ENCODE assay signal across 10 cellular contexts in genomic region chr6:30481213-30481964, GRCh38. TPM values are rescaled to one million over a fixed set of nuclear protein-coding genes. Genes with fewer than 3 reads are reported as not detected.
DNase-seq lines count a peak whose midpoint lies in the region; ATAC-seq and TF ChIP-seq lines count a peak whose summit lies in the region.
"Had no signal": no experiment of that assay in that cellular context is flagged by ENCODE, and none has a peak within 500 bp of the region (broad histone marks: within the 10 kb centered on the region; RNA-seq: fewer than 3 reads in every experiment).

No MANE protein-coding gene starts in this region.

- H3K4me2 ChIP-seq in SK-N-SH = peak overlapping the region; percentile 74

- H3K9me2 ChIP-seq in SK-N-SH = no peaks in the 10 kb centered on the region

- TF ChIP-seq CTCF in SK-N-SH (IDR thresholded peaks at IDR 0.05) = no peak
- TF ChIP-seq CTCF in spleen (IDR thresholded peaks at IDR 0.05 in 8 of 11, conservative IDR thresholded peaks at IDR 0.05 in 3 of 11) = no peak

- peak overlapping the region; percentile 58; the same call in 1 of the 2 replicates for H2AFZ ChIP-seq in SK-N-SH (ENCODE audit: low read depth)

- no peak for TF ChIP-seq POLR2A in spleen (IDR thresholded peaks at IDR 0.05)

- intact Hi-C loops in spleen (cut with DNase I; ENCODE audit: low total_unique reads) = loop anchor here (5.0 to 10.0 kb wide), 3 partner anchors 61 to 193 kb away; partner anchors contain the start of gene DHX16

- POLR2A ChIA-PET in SK-N-SH (lab: Yijun Ruan, JAX) = interaction anchor here (1.0 kb wide), 1 partner anchor 51 kb away, joined by 3 read pairs; no protein-coding TSS in a partner anchor

- H3K79me2 ChIP-seq in SK-N-SH (ENCODE audit: insufficient read depth) = no peaks in the 10 kb centered on the region

- no peak for TF ChIP-seq EP300 in SK-N-SH (IDR thresholded peaks at IDR 0.05; ENCODE audit: borderline replicate concordance in 1 of 2, low read depth in 1 of 2, low read length in 1 of 2)

- no peaks in the 10 kb centered on the region for H3K36me3 ChIP-seq in SK-N-SH (replicated peaks in 1 of 2; ENCODE audit: control insufficient read depth in 1 of 2, insufficient read depth in 2 of 2, low read length in 1 of 2)
- H3K36me3 ChIP-seq in spleen = no peaks in the 10 kb centered on the region
- H3K36me3 ChIP-seq: colonic mucosa, HAP-1 had no signal

- no peak overlapping the region for H3K27ac ChIP-seq in SK-N-SH (ENCODE audit: low read depth in 2 of 2, low read length in 1 of 2)
- no peak overlapping the region for H3K27ac ChIP-seq in spleen
- H3K27ac ChIP-seq: colonic mucosa had no signal

- peaks cover 0 to 3% of the 10 kb centered on the region in 2 experiments; a peak in 1 of 4 replicates for H3K4me1 ChIP-seq in SK-N-SH (ENCODE audit: control insufficient read depth in 1 of 2, insufficient read depth in 2 of 2, low read depth in 1 of 2, low read length in 1 of 2)
- H3K4me1 ChIP-seq in spleen = peaks cover 17 to 34% (median 24%) of the 10 kb centered on the region in 6 donors
- H3K4me1 ChIP-seq: colonic mucosa had no signal

- CTCF ChIA-PET in SK-N-SH (lab: Yijun Ruan, JAX) = interaction anchor here (0.6 to 10.7 kb wide), 35 partner anchors 7 to 606 kb away, joined by 3 to 203 read pairs (median 4); no protein-coding TSS in a partner anchor

- DNase-seq in activated CD8-positive, alpha-beta memory T cell treated with anti-CD3 and anti-CD28 coated beads, Interleukin-2, amount 50 U/mL, for 48 hours = peak; percentile 64
- no peak for DNase-seq in activated CD8-positive, alpha-beta memory T cell treated with anti-CD3 and anti-CD28 coated beads, Interleukin-2, amount 50 U/mL, for 4 hours
- DNase-seq in SK-N-SH = no peak
- peak; percentile 79 for DNase-seq in spleen
- no peak for DNase-seq in activated naive CD4-positive, alpha-beta T cell treated with Interleukin-2 at 50 U/mL for 16 hours
- DNase-seq in RPMI8226 = no peak

- H3K9ac ChIP-seq in SK-N-SH = no peak overlapping the region

- H4K20me1 ChIP-seq in SK-N-SH (ENCODE audit: insufficient read depth) = no peaks in the 10 kb centered on the region

- H3K27me3 ChIP-seq in SK-N-SH (ENCODE audit: insufficient read depth) = peaks cover 40% of the 10 kb centered on the region
- H3K27me3 ChIP-seq in spleen (replicated peaks in 1 of 7) = peaks cover 4 to 65% (median 40%) of the 10 kb centered on the region in 7 donors

- WGBS in SK-N-SH (ENCODE audit: low lambda C conversion rate) = 1% methylated on average over 23 of the region's 33 CpGs
- 6 to 11% (median 7%) methylated on average over 14 to 33 of the region's 33 CpGs for WGBS in spleen, 5 donors

- peaks cover 17% of the 10 kb centered on the region for H3F3A ChIP-seq in SK-N-SH (replicated peaks; ENCODE audit: insufficient read depth)

- peak; percentile 19 for ATAC-seq in esophagus mucosa
- ATAC-seq in HG03045 (IDR thresholded peaks at IDR 0.05; ENCODE audit: unreplicated experiment) = no peak

- TF ChIP-seq RAD21 in SK-N-SH (IDR thresholded peaks at IDR 0.05; ENCODE audit: low read length) = no peak

- H3K9me3 ChIP-seq in SK-N-SH (no peaks in the 10 kb centered on the region), spleen (no peaks in the 10 kb centered on the region)
- H3K9me3 ChIP-seq: colonic mucosa had no signal

- peak overlapping the region in 1 of 2 experiments; percentile 0; a peak in 2 of 4 replicates for H3K4me3 ChIP-seq in SK-N-SH (ENCODE audit: low read depth in 2 of 2, low read length in 1 of 2)
- peak overlapping the region in 3 of 8 donors; percentile 1 to 30 (median 17) for H3K4me3 ChIP-seq in spleen
- H3K4me3 ChIP-seq: colonic mucosa, HAP-1 had no signal

TF ChIP-seq in SK-N-SH, 30 proteins besides CTCF, POLR2A, EP300 and RAD21:
- TF ChIP-seq EZH2phosphoT487 (IDR thresholded peaks at IDR 0.05; ENCODE audit: borderline replicate concordance, low read depth) = peak; percentile 20; the same call in 1 of the 2 replicates
- TF ChIP-seq CHD2 (IDR thresholded peaks at IDR 0.05; ENCODE audit: low read length, partially characterized antibody) = no peak
- no peak for TF ChIP-seq RCOR1 (IDR thresholded peaks at IDR 0.05; ENCODE audit: low read length)
- TF ChIP-seq USF2 (IDR thresholded peaks at IDR 0.05; ENCODE audit: borderline replicate concordance, low read depth, low read length) = no peak
- no peak for TF ChIP-seq SMC3 (IDR thresholded peaks at IDR 0.05; ENCODE audit: low read depth, low read length)
- no peak for TF ChIP-seq JUND (IDR thresholded peaks at IDR 0.05)
- TF ChIP-seq YY1 (IDR thresholded peaks at IDR 0.05; ENCODE audit: low read depth) = no peak

RNA-seq across cellular contexts. Expression of gene HLA-E, which starts 7.9 kb away (rescaled TPM):
- polyA plus RNA-seq in SK-N-SH (2012; rRNA removed) = 90.9 and 99.7 TPM in 2 replicates
- 67.6 and 75.1 TPM in 2 replicates for polyA plus RNA-seq in SK-N-SH (2012; cell fraction: cytosol; rRNA removed)
- 86.7 and 92.9 TPM in 2 replicates for polyA plus RNA-seq in SK-N-SH (2012; cell fraction: nucleus; rRNA removed)
- 190 TPM for total RNA-seq in esophagus mucosa
- 1,000 to 10,000 TPM; 1,072 to 2,111 (median 1,510) TPM for total RNA-seq in spleen
- 100 to 1,000 TPM; 514 to 675 (median 646) TPM for polyA plus RNA-seq in spleen

Comparison
In these comparisons a context has a peak if more than half of its experiments do, and no peak if none do; other contexts are left out.
1. DNase-seq: peak in activated CD8-positive, alpha-beta memory T cell treated with anti-CD3 and anti-CD28 coated beads, Interleukin-2, amount 50 U/mL, for 48 hours (single experiment) and spleen (single experiment); none in activated CD8-positive, alpha-beta memory T cell treated with anti-CD3 and anti-CD28 coated beads, Interleukin-2, amount 50 U/mL, for 4 hours (single experiment), SK-N-SH (single experiment), activated naive CD4-positive, alpha-beta T cell treated with Interleukin-2 at 50 U/mL for 16 hours (single experiment) and RPMI8226 (single experiment).